In genomic region chr9:79962836-79963235, GRCh38 we compare ENCODE assay signal across 23 cellular contexts.
A peak's percentile ranks its signal among the peaks of the same experiment; 100 is the strongest.
DNase-seq lines count a peak whose midpoint lies in the region; ATAC-seq and TF ChIP-seq lines count a peak whose summit lies in the region.
"Had no signal": no experiment of that assay in that cellular context is flagged by ENCODE, and none has a peak within 500 bp of the region (broad histone marks: within the 10 kb centered on the region; RNA-seq: fewer than 3 reads in every experiment).

No MANE protein-coding gene starts in this region.

- DNase-seq in NT2/D1 (ENCODE audit: low read depth, low spot score), result peak; percentile 74
- DNase-seq in fibroblast of peridontal ligament (ENCODE audit: extremely low read depth), result peak; percentile 38
- DNase-seq in myocyte (ENCODE audit: low read depth), result peak; percentile 51
- DNase-seq in GOT3 (lab: John Stamatoyannopoulos, UW), result no peak
- DNase-seq in activated CD4-positive, alpha-beta T cell treated with anti-CD3 and anti-CD28 coated beads, Interleukin-2, amount 50 U/mL, for 1 hour, result no peak
- no peak for DNase-seq in glutamatergic neuron
- DNase-seq: activated CD4-positive, alpha-beta memory T cell treated with anti-CD3 and anti-CD28 coated beads for 36 hours; body of pancreas; Caco-2; DMS79; head of caudate nucleus; HFFc6; left cardiac atrium; NCI-H1436 treated with DMSO at 0.1 percent for 48 hours; NCI-H446; small intestine; stimulated activated CD4-positive, alpha-beta T cell treated with anti-CD3 and anti-CD28 coated beads, Interleukin-2, amount 100 ng/mL, for 24 hours; T-helper 1 cell; upper lobe of left lung had no signal

- no peak overlapping the region for H3K4me3 Mint-ChIP-seq in glutamatergic neuron (ENCODE audit: unreplicated experiment)
- H3K4me3 Mint-ChIP-seq: activated CD4-positive, alpha-beta memory T cell treated with anti-CD3 and anti-CD28 coated beads for 36 hours; activated naive CD8-positive, alpha-beta T cell; HFFc6 had no signal

- H3K4me3 ChIP-seq in NT2/D1 (ENCODE audit: insufficient read length, low read depth), result no peak overlapping the region
- H3K4me3 ChIP-seq: BLaER1 treated with 17β-estradiol and CSF1 and Interleukin-3, amounts not matched to agents 10 nM and 100 nM; body of pancreas; upper lobe of left lung had no signal

- no peaks in the 10 kb centered on the region for H3K9me3 ChIP-seq in NT2/D1 (ENCODE audit: insufficient read depth, low read length)
- H3K9me3 ChIP-seq: BLaER1 treated with 17β-estradiol and CSF1 and Interleukin-3, amounts not matched to agents 10 nM and 100 nM; body of pancreas; Caco-2; upper lobe of left lung had no signal

- no peak for TF ChIP-seq CTCF in glutamatergic neuron (IDR thresholded peaks at IDR 0.05; ENCODE audit: partially characterized antibody, unreplicated experiment)

- H3K9ac ChIP-seq in NT2/D1 (ENCODE audit: insufficient read length, low read depth), result no peak overlapping the region
- H3K9ac ChIP-seq: BLaER1 treated with 17β-estradiol and CSF1 and Interleukin-3, amounts not matched to agents 10 nM and 100 nM had no signal

- no peaks in the 10 kb centered on the region for H3K9me3 Mint-ChIP-seq in glutamatergic neuron (ENCODE audit: unreplicated experiment)
- H3K9me3 Mint-ChIP-seq: activated CD4-positive, alpha-beta memory T cell treated with anti-CD3 and anti-CD28 coated beads for 36 hours; activated T-helper 2 cell treated with anti-CD3 and anti-CD28 coated beads, Interferon-gamma antibody, Interleukin-2, Interleukin-4, amounts not matched to agents 10 μg/mL and 5 μg/mL and 100 μg/mL, durations not matched to agents 14 hours and 24 hours and 36 hours; HFFc6 had no signal

- H3K27me3 Mint-ChIP-seq in glutamatergic neuron (ENCODE audit: unreplicated experiment), result no peaks in the 10 kb centered on the region

- no peak for ATAC-seq in HG03196 (IDR thresholded peaks at IDR 0.05; ENCODE audit: unreplicated experiment)
- ATAC-seq: body of pancreas, left cardiac atrium had no signal

- no peaks in the 10 kb centered on the region for H3K36me3 Mint-ChIP-seq in glutamatergic neuron (ENCODE audit: unreplicated experiment)
- H3K36me3 Mint-ChIP-seq: activated CD4-positive, alpha-beta memory T cell treated with anti-CD3 and anti-CD28 coated beads for 36 hours; activated naive CD8-positive, alpha-beta T cell had no signal

- no peak overlapping the region for H3K27ac Mint-ChIP-seq in glutamatergic neuron (ENCODE audit: unreplicated experiment)
- H3K27ac Mint-ChIP-seq: activated CD4-positive, alpha-beta memory T cell treated with anti-CD3 and anti-CD28 coated beads for 36 hours; activated naive CD8-positive, alpha-beta T cell; activated T-helper 2 cell treated with anti-CD3 and anti-CD28 coated beads, Interferon-gamma antibody, Interleukin-2, Interleukin-4, amounts not matched to agents 10 μg/mL and 5 μg/mL and 100 μg/mL, durations not matched to agents 14 hours and 24 hours and 36 hours; HFFc6 had no signal

- H3K4me1 Mint-ChIP-seq in glutamatergic neuron (ENCODE audit: low read depth, unreplicated experiment), result no peaks in the 10 kb centered on the region

- no peaks in the 10 kb centered on the region for H3K36me3 ChIP-seq in NT2/D1 (ENCODE audit: insufficient read depth, insufficient read length, low read length)
- H3K36me3 ChIP-seq: BLaER1 treated with 17β-estradiol and CSF1 and Interleukin-3, amounts not matched to agents 10 nM and 100 nM; upper lobe of left lung had no signal

- H3K4me1 ChIP-seq in NT2/D1 (ENCODE audit: insufficient read depth, insufficient read length), result no peaks in the 10 kb centered on the region
- H3K4me1 ChIP-seq: body of pancreas, Caco-2, upper lobe of left lung had no signal

- peaks cover 18% of the 10 kb centered on the region for H3K27me3 ChIP-seq in NT2/D1 (ENCODE audit: insufficient read depth, insufficient read length)
- H3K27me3 ChIP-seq: BLaER1 treated with 17β-estradiol and CSF1 and Interleukin-3, amounts not matched to agents 10 nM and 100 nM; body of pancreas; upper lobe of left lung had no signal

Comparison
In these comparisons a context has a peak if more than half of its experiments do, and no peak if none do; other contexts are left out.
1. DNase-seq: peak in NT2/D1 (single experiment), fibroblast of peridontal ligament (single experiment) and myocyte (single experiment); none in GOT3 (single experiment), activated CD4-positive, alpha-beta T cell treated with anti-CD3 and anti-CD28 coated beads, Interleukin-2, amount 50 U/mL, for 1 hour (single experiment) and glutamatergic neuron (single experiment).